ENCODE assay signal across 25 cellular contexts in the genomic region with DNA sequence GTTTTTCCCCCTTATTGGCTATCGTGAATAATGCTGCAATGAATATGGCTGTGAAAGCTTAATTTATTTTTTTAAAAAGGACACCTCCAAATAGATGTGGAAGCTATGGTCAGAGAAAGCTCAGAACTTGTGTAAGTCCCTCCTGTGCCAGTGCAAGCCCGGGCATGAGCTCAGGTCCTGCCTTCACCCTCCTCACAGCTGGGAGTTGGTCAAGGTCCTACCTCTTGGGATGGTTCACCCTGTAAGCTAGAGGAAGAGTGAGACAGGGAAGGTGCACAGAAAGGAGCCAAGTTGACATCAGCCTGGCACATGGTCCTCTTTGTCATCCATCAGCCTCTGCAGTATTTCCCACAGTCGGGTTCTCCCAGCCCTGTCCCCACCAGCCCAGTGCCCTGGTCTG. TPM values are rescaled to one million over a fixed set of nuclear protein-coding genes. Genes with fewer than 3 reads are reported as not detected.
DNase-seq lines count a peak whose midpoint lies in the region; ATAC-seq, FAIRE-seq and TF ChIP-seq lines count a peak whose summit lies in the region.
"Had no signal": no experiment of that assay in that cellular context is flagged by ENCODE, and none has a peak within 500 bp of the region (broad histone marks: within the 10 kb centered on the region; RNA-seq: fewer than 3 reads in every experiment).

No MANE protein-coding gene starts in this region.

- no peaks in the 10 kb centered on the region for H3K9me3 ChIP-seq in left ventricle myocardium inferior (replicated peaks)
- no peaks in the 10 kb centered on the region for H3K9me3 ChIP-seq in mucosa of rectum (ENCODE audit: control insufficient read depth in 2 of 2, low read length in 2 of 2)
- H3K9me3 ChIP-seq: Caco-2, SK-N-SH had no signal

- DNase-seq in left ventricle myocardium inferior (no peak), left ventricle myocardium superior (no peak), bronchial epithelial cell (ENCODE audit: low read depth) (peak; percentile 61), urothelium cell line (ENCODE audit: low spot score) (no peak), amygdala (lab: John Stamatoyannopoulos, UW) (no peak)
- no peak for DNase-seq in NK-92 treated with Interleukin-12 subunit alpha and Interleukin-12 subunit beta, amount 100 ng/mL, for 24 hours (lab: John Stamatoyannopoulos, UW)
- DNase-seq: Caco-2, DMS79, EL, GDM1, NCI-H1048, NCI-H1417, NCI-H1694, NCI-H2081, NCI-H2227 treated with DMSO at 0.1 percent for 48 hours, NCI-H526 treated with DMSO at 0.1 percent for 48 hours, SIG-M5, SK-N-SH had no signal

- H3K4me3 ChIP-seq in left ventricle myocardium inferior (no peak overlapping the region), bronchial epithelial cell (ENCODE audit: low read depth, low read length) (no peak overlapping the region), mucosa of rectum (ENCODE audit: low read length in 2 of 2) (no peak overlapping the region)

- ATAC-seq in left ventricle myocardium superior = no peak
- ATAC-seq: HCT116, Panc1 had no signal

- H3K27me3 ChIP-seq in left ventricle myocardium inferior (ENCODE audit: low read depth) = no peaks in the 10 kb centered on the region
- no peaks in the 10 kb centered on the region for H3K27me3 ChIP-seq in bronchial epithelial cell (ENCODE audit: control insufficient read depth, insufficient read depth, low read length)
- no peaks in the 10 kb centered on the region for H3K27me3 ChIP-seq in mucosa of rectum (ENCODE audit: control insufficient read depth in 2 of 2, insufficient read depth in 2 of 2, low read length in 2 of 2)

- no peaks in the 10 kb centered on the region for H3K36me3 ChIP-seq in left ventricle myocardium inferior
- no peaks in the 10 kb centered on the region for H3K36me3 ChIP-seq in bronchial epithelial cell (ENCODE audit: control insufficient read depth, insufficient read depth, low read length)
- H3K36me3 ChIP-seq in mucosa of rectum (ENCODE audit: control insufficient read depth in 2 of 2, insufficient read depth in 2 of 2, low read length in 2 of 2) = no peaks in the 10 kb centered on the region

- H3K27ac ChIP-seq in left ventricle myocardium inferior (replicated peaks) (peak overlapping the region; percentile 65), mucosa of rectum (ENCODE audit: low read depth in 2 of 2, low read length in 2 of 2) (peak overlapping the region; percentile 14 to 65)
- H3K27ac ChIP-seq: HL-60, KMS-11 had no signal

- H3K9ac ChIP-seq in mucosa of rectum (ENCODE audit: low read depth in 1 of 2, low read length in 2 of 2) = peak overlapping the region in 1 of 2 donors; percentile 11
- H3K9ac ChIP-seq: KMS-11, SK-N-SH had no signal

- intact Hi-C loops in left ventricle myocardium inferior (cut with micrococcal nuclease) = no loop called here
- intact Hi-C loops in left ventricle myocardium superior (cut with micrococcal nuclease) = no loop called here

- peaks cover 52% of the 10 kb centered on the region for H3K4me1 ChIP-seq in left ventricle myocardium inferior
- H3K4me1 ChIP-seq in mucosa of rectum (ENCODE audit: control insufficient read depth in 2 of 2, insufficient read depth in 2 of 2, low read length in 2 of 2) = peaks cover 22 to 35% of the 10 kb centered on the region in 2 donors

- TF ChIP-seq CTCF in left ventricle myocardium inferior (IDR thresholded peaks at IDR 0.05; ENCODE audit: borderline replicate concordance) (no peak), bronchial epithelial cell (IDR thresholded peaks at IDR 0.05; ENCODE audit: insufficient read depth, low read length, severe bottlenecking) (no peak)

- FAIRE-seq in bronchial epithelial cell (lab: Jason Lieb, UNC) (no peak), urothelium cell line (lab: Jason Lieb, UNC) (peak; percentile 71)
- FAIRE-seq: GM12891 had no signal

RNA-seq across cellular contexts. Expression of gene PLEKHG3, which starts 12.0 kb away (rescaled TPM):
- total RNA-seq in left ventricle myocardium inferior = 16.5 TPM
- 22.0 TPM for total RNA-seq in left ventricle myocardium superior
- total RNA-seq in bronchial epithelial cell = 32.4 and 35.8 TPM in 2 replicates
- total RNA-seq: OCI-LY7 had no signal
